Comparison of ENCODE assay signal across 10 cellular contexts in the genomic region with DNA sequence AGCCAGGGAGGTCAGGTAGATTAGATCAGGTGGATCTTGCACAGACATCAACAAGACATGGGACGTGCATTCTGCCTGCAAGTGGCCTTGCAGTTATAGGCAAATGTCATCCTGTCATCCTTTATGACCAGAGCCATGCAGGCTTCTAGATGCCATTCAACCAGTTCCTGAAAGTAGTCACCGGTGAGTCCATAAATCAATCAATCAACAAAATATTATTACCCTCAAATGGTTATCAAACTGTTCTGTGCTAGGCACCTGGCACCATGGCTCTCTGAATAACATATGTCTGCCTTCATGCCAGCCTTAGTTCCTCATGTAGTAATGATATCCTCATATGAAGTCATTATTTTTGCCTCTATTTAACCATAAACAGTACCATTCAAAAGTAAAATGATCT.
A peak's percentile ranks its signal among the peaks of the same experiment; 100 is the strongest.
DNase-seq lines count a peak whose midpoint lies in the region; ATAC-seq, FAIRE-seq and TF ChIP-seq lines count a peak whose summit lies in the region.
"Had no signal": no experiment of that assay in that cellular context is flagged by ENCODE, and none has a peak within 500 bp of the region (broad histone marks: within the 10 kb centered on the region; RNA-seq: fewer than 3 reads in every experiment).

No MANE protein-coding gene starts in this region.

- no peak overlapping the region for H3K4me2 ChIP-seq in astrocyte (ENCODE audit: low read length)

- H3K4me1 ChIP-seq in heart left ventricle (peaks cover 22 to 99% (median 60%) of the 10 kb centered on the region in 12 donors), astrocyte (ENCODE audit: insufficient read depth, low read length) (peaks cover 63% of the 10 kb centered on the region), mucosa of rectum (ENCODE audit: control insufficient read depth in 2 of 2, insufficient read depth in 2 of 2, low read length in 2 of 2) (peaks cover 44 to 53% of the 10 kb centered on the region in 2 donors), transverse colon (peaks cover 56 to 64% (median 60%) of the 10 kb centered on the region in 4 donors)

- H4K20me1 ChIP-seq in astrocyte (ENCODE audit: insufficient read depth, low read length): no peaks in the 10 kb centered on the region

- in situ Hi-C loops in transverse colon (cut with MboI; ENCODE audit: low pct_ligation_motif_present in 1 of 4, low pct_unique_long_range_greater_than_20kb in 1 of 4, low sequenced_read_pairs in 3 of 4): loop anchor here in 2 of 4 donors (10.0 kb wide), 2 partner anchors 103 to 257 kb away; no protein-coding TSS in a partner anchor
- in situ Hi-C loops in ACHN (cut with HindIII; ENCODE audit: low pct_ligation_motif_present, low pct_unique_long_range_greater_than_20kb, low sequenced_read_pairs): no loop called here

- H3K4me1 Mint-ChIP-seq in astrocyte (ENCODE audit: low read depth, unreplicated experiment): peaks cover 57% of the 10 kb centered on the region

- H3K9me3 ChIP-seq in heart left ventricle (no peaks in the 10 kb centered on the region), astrocyte (ENCODE audit: insufficient read depth, low read depth, low read length) (no peaks in the 10 kb centered on the region), mucosa of rectum (ENCODE audit: control insufficient read depth in 2 of 2, low read length in 2 of 2) (no peaks in the 10 kb centered on the region), transverse colon (no peaks in the 10 kb centered on the region)

- TF ChIP-seq POLR2A in heart left ventricle (IDR thresholded peaks at IDR 0.05) (no peak), transverse colon (IDR thresholded peaks at IDR 0.05) (no peak)

- ATAC-seq in heart left ventricle (no peak), Right ventricle myocardium superior (ENCODE audit: poor library complexity) (no peak), GM21528 (IDR thresholded peaks at IDR 0.05; ENCODE audit: low FRiP score, unreplicated experiment) (no peak)

- H3K79me2 ChIP-seq in astrocyte (ENCODE audit: insufficient read depth, low read length): no peaks in the 10 kb centered on the region

- FAIRE-seq in astrocyte (lab: Jason Lieb, UNC): no peak

- intact Hi-C loops in heart left ventricle (cut with DNase I): loop anchor here in 6 of 10 donors (2.0 to 10.0 kb wide), 7 partner anchors 57 to 379 kb away; a partner anchor contains a TSS
- intact Hi-C loops in Right ventricle myocardium superior (cut with DNase I): loop anchor here (5.0 kb wide), 1 partner anchor 259 kb away; no protein-coding TSS in a partner anchor
- intact Hi-C loops in transverse colon (cut with DNase I; ENCODE audit: low total_unique reads): loop anchor here (10.0 kb wide), 1 partner anchor 447 kb away; no protein-coding TSS in a partner anchor

- peak overlapping the region; percentile 96 for H3K27ac Mint-ChIP-seq in astrocyte (ENCODE audit: unreplicated experiment)

- no peaks in the 10 kb centered on the region for H3K27me3 ChIP-seq in heart left ventricle
- no peaks in the 10 kb centered on the region for H3K27me3 ChIP-seq in astrocyte (ENCODE audit: insufficient read depth, low read length)
- no peaks in the 10 kb centered on the region for H3K27me3 ChIP-seq in mucosa of rectum (ENCODE audit: control insufficient read depth in 2 of 2, insufficient read depth in 2 of 2, low read length in 2 of 2)
- no peaks in the 10 kb centered on the region for H3K27me3 ChIP-seq in transverse colon

- DNase-seq in heart left ventricle (no peak), Right ventricle myocardium superior (no peak), astrocyte (ENCODE audit: low read depth) (no peak), transverse colon (no peak), ACHN (no peak), COLO829 (ENCODE audit: low spot score) (no peak)
- DNase-seq: activated T-cell treated with anti-CD3 and anti-CD28 coated beads, Interleukin-2, amount 50 U/mL, for 1 hour; CD4-positive, CD25-positive, alpha-beta regulatory T cell had no signal

- H3K27me3 Mint-ChIP-seq in astrocyte (ENCODE audit: low read depth, unreplicated experiment): no peaks in the 10 kb centered on the region
- H3K27me3 Mint-ChIP-seq: CD4-positive, CD25-positive, alpha-beta regulatory T cell had no signal

- H3K4me3 ChIP-seq in heart left ventricle (peak overlapping the region in 1 of 12 donors; percentile 55), astrocyte (ENCODE audit: insufficient read depth, low read depth, low read length) (no peak overlapping the region), mucosa of rectum (ENCODE audit: low read length in 2 of 2) (no peak overlapping the region), transverse colon (no peak overlapping the region)

- H3K36me3 ChIP-seq in heart left ventricle (no peaks in the 10 kb centered on the region), astrocyte (ENCODE audit: insufficient read depth, low read length) (no peaks in the 10 kb centered on the region), mucosa of rectum (ENCODE audit: control insufficient read depth in 2 of 2, insufficient read depth in 2 of 2, low read length in 2 of 2) (no peaks in the 10 kb centered on the region), transverse colon (no peaks in the 10 kb centered on the region)

- no peaks in the 10 kb centered on the region for H3K36me3 Mint-ChIP-seq in astrocyte (ENCODE audit: low read depth, unreplicated experiment)
- H3K36me3 Mint-ChIP-seq: CD4-positive, CD25-positive, alpha-beta regulatory T cell had no signal

- H3K9me3 Mint-ChIP-seq in astrocyte (ENCODE audit: unreplicated experiment): no peaks in the 10 kb centered on the region

- peak overlapping the region; percentile 75 for H3K9ac ChIP-seq in astrocyte (ENCODE audit: low read length)
- no peak overlapping the region for H3K9ac ChIP-seq in mucosa of rectum (ENCODE audit: low read depth in 1 of 2, low read length in 2 of 2)

- TF ChIP-seq CTCF in heart left ventricle (IDR thresholded peaks at IDR 0.05) (no peak), astrocyte (IDR thresholded peaks at IDR 0.05; ENCODE audit: insufficient read depth, low read depth, low read length) (no peak), transverse colon (IDR thresholded peaks at IDR 0.05) (no peak)

- no peak for TF ChIP-seq EP300 in transverse colon (IDR thresholded peaks at IDR 0.05; ENCODE audit: low read depth)

- 94 to 97% (median 96%) methylated on average over 2 of the region's 2 CpGs for whole genome bisulfite sequencing in heart left ventricle, 4 donors
- 40 to 72% methylated on average over 1 to 2 of the region's 2 CpGs for WGBS in transverse colon (ENCODE audit: low coverage in 1 of 2), 2 donors

- H3K27ac ChIP-seq in heart left ventricle (peak overlapping the region; percentile 71 to 98 (median 88)), astrocyte (ENCODE audit: low read depth, low read length) (peak overlapping the region; percentile 96), mucosa of rectum (ENCODE audit: low read depth in 2 of 2, low read length in 2 of 2) (peak overlapping the region; percentile 94), transverse colon (peak overlapping the region; percentile 88 to 91 (median 88))

- H2AFZ ChIP-seq in astrocyte (ENCODE audit: low read depth, low read length): no peak overlapping the region

- no peak overlapping the region for H3K4me3 Mint-ChIP-seq in astrocyte (ENCODE audit: unreplicated experiment)
- H3K4me3 Mint-ChIP-seq: CD4-positive, CD25-positive, alpha-beta regulatory T cell had no signal
